8 cellular contexts compared by ENCODE assay signal in genomic region chr5:97297063-97297715, GRCh38.
A peak's percentile ranks its signal among the peaks of the same experiment; 100 is the strongest.
DNase-seq lines count a peak whose midpoint lies in the region; ATAC-seq and TF ChIP-seq lines count a peak whose summit lies in the region.

No MANE protein-coding gene starts in this region.

- H3K4me3 ChIP-seq in OCI-LY1 (ENCODE audit: low read depth, low read length, poor library complexity, severe bottlenecking) (no peak overlapping the region), epithelial cell of proximal tubule (ENCODE audit: low read depth, low read length) (no peak overlapping the region)

- no peak overlapping the region for H3K9ac ChIP-seq in OCI-LY1 (ENCODE audit: low read length)

- no peaks in the 10 kb centered on the region for H3K27me3 ChIP-seq in OCI-LY1 (ENCODE audit: insufficient read depth, low read length)

- no peak overlapping the region for H3K27ac ChIP-seq in OCI-LY1 (ENCODE audit: low read depth, low read length, poor library complexity, severe bottlenecking)

- H4K20me1 ChIP-seq in OCI-LY1 (ENCODE audit: insufficient read depth, low read length), result no peaks in the 10 kb centered on the region

- H3F3A ChIP-seq in OCI-LY1 (ENCODE audit: insufficient read depth, low read length), result no peaks in the 10 kb centered on the region

- no peaks in the 10 kb centered on the region for H3K79me2 ChIP-seq in OCI-LY1 (ENCODE audit: insufficient read depth, low read length)

- H3K36me3 ChIP-seq in OCI-LY1 (ENCODE audit: insufficient read depth, low read length), result no peaks in the 10 kb centered on the region

- H3K4me1 ChIP-seq in OCI-LY1 (ENCODE audit: insufficient read depth, low read length, severe bottlenecking), result no peaks in the 10 kb centered on the region

- peak; percentile 3 for DNase-seq in NK-92 treated with Interleukin-12 subunit alpha and Interleukin-12 subunit beta, amount 100 ng/mL, for 24 hours (lab: John Stamatoyannopoulos, UW)
- no peak for DNase-seq in NK-92 (lab: John Stamatoyannopoulos, UW; ENCODE audit: unreplicated experiment)
- peak; percentile 69 for DNase-seq in GM20000 (ENCODE audit: low spot score)
- DNase-seq in epithelial cell of proximal tubule (ENCODE audit: low read depth), result no peak
- DNase-seq in putamen (ENCODE audit: low spot score), result peak; percentile 14
- DNase-seq in dedifferentiated amniotic fluid mesenchymal stem cell (ENCODE audit: extremely low spot score), result no peak

- no peaks in the 10 kb centered on the region for H3K9me3 ChIP-seq in OCI-LY1 (ENCODE audit: low read length)

- TF ChIP-seq CTCF in GM20000 (IDR thresholded peaks at IDR 0.05; ENCODE audit: extremely low read depth, missing control alignments), result peak; percentile 40
- peak; percentile 78 for TF ChIP-seq CTCF in OCI-LY1 (IDR thresholded peaks at IDR 0.05; ENCODE audit: low read length)
- TF ChIP-seq CTCF in epithelial cell of proximal tubule (conservative IDR thresholded peaks at IDR 0.05; ENCODE audit: low read depth, low read length), result peak; percentile 16

- H2AFZ ChIP-seq in OCI-LY1 (ENCODE audit: low read length), result no peak overlapping the region

- peak; percentile 98 for ATAC-seq in HG03432 (IDR thresholded peaks at IDR 0.05; ENCODE audit: unreplicated experiment)

- no peaks in the 10 kb centered on the region for H3K9me2 ChIP-seq in OCI-LY1 (ENCODE audit: low read depth, low read length)

- no peak overlapping the region for H3K4me2 ChIP-seq in OCI-LY1 (ENCODE audit: low read length)

Comparison
In these comparisons a context has a peak if more than half of its experiments do, and no peak if none do; other contexts are left out.
1. DNase-seq: peak in NK-92 treated with Interleukin-12 subunit alpha and Interleukin-12 subunit beta, amount 100 ng/mL, for 24 hours (single experiment), GM20000 (single experiment) and putamen (single experiment); none in NK-92 (single experiment), epithelial cell of proximal tubule (single experiment) and dedifferentiated amniotic fluid mesenchymal stem cell (single experiment).
2. CTCF ChIP-seq: peak in every context shown above with its lines; median percentile 78 in OCI-LY1; 40 in GM20000; 16 in epithelial cell of proximal tubule.